ENCODE assay signal across 8 cellular contexts in genomic region chr3:49028673-49029562, GRCh38. TPM values are rescaled to one million over a fixed set of nuclear protein-coding genes. Genes with fewer than 3 reads are reported as not detected.
DNase-seq lines count a peak whose midpoint lies in the region; ATAC-seq and TF ChIP-seq lines count a peak whose summit lies in the region.

IMPDH2 (minus strand) TSS chr3:49029398; CDS start chr3:49029350, 48 bp downstream.

- H3K27me3 ChIP-seq in BJ (ENCODE audit: control insufficient read depth, insufficient read depth, low read length) (no peaks in the 10 kb centered on the region), left lung (no peaks in the 10 kb centered on the region)

- H3K4me3 ChIP-seq in BJ (ENCODE audit: low read depth, low read length): peak within 1 kb of the TSS; percentile 75
- peak within 1 kb of the TSS; percentile 65 to 68 for H3K4me3 ChIP-seq in left lung

- H3K4me1 Mint-ChIP-seq in activated CD4-positive, alpha-beta T cell treated with anti-CD3 and anti-CD28 coated beads, Interleukin-2, amount 10 ng/mL, durations not matched to agents 7 days and 5 days: peaks cover 46% of the 10 kb centered on the region
- peaks cover 53% of the 10 kb centered on the region for H3K4me1 Mint-ChIP-seq in dendritic cell treated with granulocyte-macrophage colony-stimulating factor and Interleukin-4, amounts not matched to agents 40 ng/mL and 50 ng/mL, for 4 days (ENCODE audit: low read depth)

- peaks cover 46% of the 10 kb centered on the region for H3K36me3 Mint-ChIP-seq in activated CD4-positive, alpha-beta T cell treated with anti-CD3 and anti-CD28 coated beads, Interleukin-2, amount 10 ng/mL, durations not matched to agents 7 days and 5 days (ENCODE audit: low read depth)
- H3K36me3 Mint-ChIP-seq in dendritic cell treated with granulocyte-macrophage colony-stimulating factor and Interleukin-4, amounts not matched to agents 40 ng/mL and 50 ng/mL, for 4 days (ENCODE audit: low read depth): peaks cover 83% of the 10 kb centered on the region

- peak within 1 kb of the TSS; percentile 85 for H3K4me3 Mint-ChIP-seq in activated CD4-positive, alpha-beta T cell treated with anti-CD3 and anti-CD28 coated beads, Interleukin-2, amount 10 ng/mL, durations not matched to agents 7 days and 5 days
- peak within 1 kb of the TSS; percentile 81 for H3K4me3 Mint-ChIP-seq in dendritic cell treated with granulocyte-macrophage colony-stimulating factor and Interleukin-4, amounts not matched to agents 40 ng/mL and 50 ng/mL, for 4 days

- no peaks in the 10 kb centered on the region for H3K9me3 ChIP-seq in left lung

- intact Hi-C loops in dendritic cell treated with granulocyte-macrophage colony-stimulating factor and Interleukin-4, amounts not matched to agents 40 ng/mL and 50 ng/mL, for 4 days (cut with micrococcal nuclease): loop anchor here (5.0 kb wide), 2 partner anchors 37 to 63 kb away; partner anchors contain the start of genes P4HTM and QRICH1
- intact Hi-C loops in left lung (cut with DNase I): no loop called here

- ATAC-seq in HG03457 (IDR thresholded peaks at IDR 0.05; ENCODE audit: unreplicated experiment) (peak; percentile 79), left lung (peak; percentile 97)

- peak within 1 kb of the TSS; percentile 70 to 84 for H3K27ac ChIP-seq in left lung

- TF ChIP-seq CTCF in BJ (IDR thresholded peaks at IDR 0.05; ENCODE audit: insufficient read depth, low read depth, low read length) (0 out of 2 replicates have a peak, but pooled peaks have one; percentile 12), left lung (IDR thresholded peaks at IDR 0.05) (peak in 1 of 2 donors; percentile 15)

- H3K27ac Mint-ChIP-seq in activated CD4-positive, alpha-beta T cell treated with anti-CD3 and anti-CD28 coated beads, Interleukin-2, amount 10 ng/mL, durations not matched to agents 7 days and 5 days: peak within 1 kb of the TSS; percentile 91
- peak within 1 kb of the TSS; percentile 89 for H3K27ac Mint-ChIP-seq in dendritic cell treated with granulocyte-macrophage colony-stimulating factor and Interleukin-4, amounts not matched to agents 40 ng/mL and 50 ng/mL, for 4 days

- DNase-seq in BJ (ENCODE audit: low read depth) (peak; percentile 75), GM19240 (ENCODE audit: insufficient read length, low spot score) (peak; percentile 58), NCI-H69 (lab: John Stamatoyannopoulos, UW) (peak; percentile 92), left lung (peak; percentile 94 to 98)
- DNase-seq in activated CD4-positive, alpha-beta T cell treated with anti-CD3 and anti-CD28 coated beads, Interleukin-2, amount 10 ng/mL, durations not matched to agents 7 days and 5 days: peak; percentile 93
- DNase-seq in stimulated activated CD4-positive, alpha-beta T cell treated with anti-CD3 and anti-CD28 coated beads, Interleukin-2, amount 100 ng/mL, for 4 hours (ENCODE audit: low read depth): peak; percentile 92

- H3K36me3 ChIP-seq in BJ (ENCODE audit: control insufficient read depth, insufficient read depth, low read length) (peaks cover 44% of the 10 kb centered on the region), left lung (peaks cover 0 to 76% of the 10 kb centered on the region in 2 donors)

- CTCF ChIA-PET in BJ (lab: Yijun Ruan, JAX): interaction anchor here (1.0 to 1.2 kb wide), 2 partner anchors 40 to 41 kb away, joined by 3 to 6 read pairs; partner anchors contain the start of gene P4HTM
- CTCF ChIA-PET in activated CD4-positive, alpha-beta T cell treated with anti-CD3 and anti-CD28 coated beads, Interleukin-2, amount 10 ng/mL, durations not matched to agents 7 days and 5 days (lab: Charles Lee): interaction anchor here (0.6 to 1.9 kb wide), 5 partner anchors 12 to 115 kb away, joined by 3 to 8 read pairs (median 4); partner anchors contain the start of gene WDR6

- H3K4me1 ChIP-seq in left lung: peaks cover 13 to 42% of the 10 kb centered on the region in 2 donors

- H3K27me3 Mint-ChIP-seq in activated CD4-positive, alpha-beta T cell treated with anti-CD3 and anti-CD28 coated beads, Interleukin-2, amount 10 ng/mL, durations not matched to agents 7 days and 5 days: no peaks in the 10 kb centered on the region
- H3K27me3 Mint-ChIP-seq in dendritic cell treated with granulocyte-macrophage colony-stimulating factor and Interleukin-4, amounts not matched to agents 40 ng/mL and 50 ng/mL, for 4 days: no peaks in the 10 kb centered on the region

- H3K9me3 Mint-ChIP-seq in activated CD4-positive, alpha-beta T cell treated with anti-CD3 and anti-CD28 coated beads, Interleukin-2, amount 10 ng/mL, durations not matched to agents 7 days and 5 days: no peaks in the 10 kb centered on the region
- no peaks in the 10 kb centered on the region for H3K9me3 Mint-ChIP-seq in dendritic cell treated with granulocyte-macrophage colony-stimulating factor and Interleukin-4, amounts not matched to agents 40 ng/mL and 50 ng/mL, for 4 days

- POLR2A ChIA-PET in BJ (lab: Charles Lee): interaction anchor here (0.6 to 1.3 kb wide), 5 partner anchors 8 to 902 kb away, joined by 3 to 6 read pairs (median 4); partner anchors contain the start of gene WDR6
- POLR2A ChIA-PET in activated CD4-positive, alpha-beta T cell treated with anti-CD3 and anti-CD28 coated beads, Interleukin-2, amount 10 ng/mL, durations not matched to agents 7 days and 5 days (lab: Charles Lee): interaction anchor here (0.5 to 1.5 kb wide), 5 partner anchors 8 to 247 kb away, joined by 3 to 5 read pairs (median 4); partner anchors contain the start of genes QRICH1 and WDR6

RNA-seq across cellular contexts. Expression of gene IMPDH2, which starts in this region (rescaled TPM):
- 280 and 395 TPM in 2 replicates for polyA plus RNA-seq in BJ (2011; rRNA removed)
- 200 and 358 TPM in 2 replicates for polyA minus RNA-seq in BJ (2011; rRNA and poly(A)+ RNA removed)
- total RNA-seq in activated CD4-positive, alpha-beta T cell treated with anti-CD3 and anti-CD28 coated beads, Interleukin-2, amount 10 ng/mL, durations not matched to agents 7 days and 5 days: 100 to 1,000 TPM; 152 to 159 TPM
- 100 to 1,000 TPM; 136 to 187 TPM for total RNA-seq in left lung

Comparison
In these comparisons a context has a peak if more than half of its experiments do, and no peak if none do; other contexts are left out.
1. Peak in every context shown above with its lines: DNase-seq, ATAC-seq, H3K4me3 ChIP-seq and H3K27ac ChIP-seq.